ENCODE assay signal across 9 cellular contexts in the genomic region with DNA sequence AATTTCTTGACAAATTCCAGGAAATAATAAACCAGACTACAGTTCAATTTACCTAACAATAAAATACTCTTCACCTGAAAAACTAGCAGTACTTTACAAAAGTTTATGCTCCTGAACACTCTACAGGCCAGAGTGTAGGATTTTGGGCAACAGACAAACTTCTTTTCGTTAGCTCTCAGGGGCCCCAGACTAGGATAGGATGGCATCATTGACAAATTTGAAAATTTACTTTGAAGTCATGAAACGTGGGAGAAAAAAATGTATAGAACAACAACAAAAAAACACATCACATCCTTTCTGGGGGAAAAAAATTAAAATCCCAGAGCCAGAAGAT. TPM values are rescaled to one million over a fixed set of nuclear protein-coding genes. Genes with fewer than 3 reads are reported as not detected.
DNase-seq lines count a peak whose midpoint lies in the region; ATAC-seq and TF ChIP-seq lines count a peak whose summit lies in the region.
"Had no signal": no experiment of that assay in that cellular context is flagged by ENCODE, and none has a peak within 500 bp of the region (broad histone marks: within the 10 kb centered on the region; RNA-seq: fewer than 3 reads in every experiment).

No MANE protein-coding gene starts in this region.

- intact Hi-C loops in colonic mucosa (cut with DNase I), result no loop called here

- H3K36me3 Mint-ChIP-seq in naive B cell, result no peaks in the 10 kb centered on the region

- peaks cover 29% of the 10 kb centered on the region for H3K4me1 ChIP-seq in colonic mucosa

- CTCF ChIA-PET in AG04449 (lab: Yijun Ruan, JAX), result interaction anchor here (1.2 to 3.8 kb wide), 2 partner anchors 17 to 27 kb away, joined by 4 to 102 read pairs; no protein-coding TSS in a partner anchor

- peak overlapping the region; percentile 86 to 98 (median 96) for H3K4me3 Mint-ChIP-seq in naive B cell

- peak overlapping the region; percentile 92 for H3K27ac ChIP-seq in colonic mucosa

- H3K27ac Mint-ChIP-seq in naive B cell, result peak overlapping the region; percentile 81 to 95 (median 94)

- no peak for ATAC-seq in naive B cell (ENCODE audit: low read depth in 2 of 2)

- DNase-seq in AG04449 (ENCODE audit: low read depth, low spot score) (no peak), LNCaP clone FGC (ENCODE audit: low read depth) (no peak), colonic mucosa (no peak), naive B cell (no peak), COR-L47 (lab: John Stamatoyannopoulos, UW) (no peak), HK-2 (ENCODE audit: unreplicated experiment) (no peak)
- no peak for DNase-seq in activated CD8-positive, alpha-beta memory T cell treated with anti-CD3 and anti-CD28 coated beads, Interleukin-2, amount 50 U/mL, for 4 hours
- no peak for DNase-seq in stimulated activated CD4-positive, alpha-beta T cell treated with anti-CD3 and anti-CD28 coated beads, Interleukin-2, amount 100 ng/mL, for 48 hours
- DNase-seq: NCI-H446 treated with DMSO at 0.1 percent for 48 hours had no signal

- TF ChIP-seq CTCF in AG04449 (IDR thresholded peaks at IDR 0.05; ENCODE audit: insufficient read depth, low read length, missing control alignments) (no peak), LNCaP clone FGC (IDR thresholded peaks at IDR 0.05; ENCODE audit: control insufficient read depth, extremely low read depth, insufficient read depth) (no peak), colonic mucosa (IDR thresholded peaks at IDR 0.05) (no peak)

- H3K27me3 Mint-ChIP-seq in naive B cell, result no peaks in the 10 kb centered on the region

- no peaks in the 10 kb centered on the region for H3K36me3 ChIP-seq in colonic mucosa

- no peaks in the 10 kb centered on the region for H3K9me3 ChIP-seq in colonic mucosa

- H3K9ac ChIP-seq in colonic mucosa (ENCODE audit: low read depth in 2 of 2, low read length in 2 of 2), result peak overlapping the region; percentile 90 to 97

- POLR2A ChIA-PET in AG04449 (lab: Yijun Ruan, JAX), result interaction anchor here (0.5 kb wide), 1 partner anchor 49 kb away, joined by 3 read pairs; no protein-coding TSS in a partner anchor

- H3K27me3 ChIP-seq in colonic mucosa, result no peaks in the 10 kb centered on the region

- H3K9me3 Mint-ChIP-seq in naive B cell, result no peaks in the 10 kb centered on the region

- peaks cover 51 to 82% (median 79%) of the 10 kb centered on the region in 3 donors for H3K4me1 Mint-ChIP-seq in naive B cell

- H3K4me3 ChIP-seq in AG04449 (ENCODE audit: low read depth, low read length) (peak overlapping the region; percentile 97), LNCaP clone FGC (ENCODE audit: low read depth, low read length) (peak overlapping the region; percentile 76), colonic mucosa (peak overlapping the region; percentile 45)

RNA-seq across cellular contexts. Expression of a gene that starts 1.2 kb away (rescaled TPM):
- total RNA-seq in colonic mucosa, result 100 to 1,000 TPM; 240 to 332 TPM
- polyA plus RNA-seq in naive B cell (ENCODE audit: low read depth in 6 of 6), result 100 to 1,000 TPM; 251 to 474 (median 307) TPM

Comparison
In these comparisons a context has a peak if more than half of its experiments do, and no peak if none do; other contexts are left out.
1. H3K4me3 ChIP-seq: peak in every context shown above with its lines; median percentile 97 in AG04449; 76 in LNCaP clone FGC; 45 in colonic mucosa.